ENCODE assay signal across 8 cellular contexts in the genomic region with DNA sequence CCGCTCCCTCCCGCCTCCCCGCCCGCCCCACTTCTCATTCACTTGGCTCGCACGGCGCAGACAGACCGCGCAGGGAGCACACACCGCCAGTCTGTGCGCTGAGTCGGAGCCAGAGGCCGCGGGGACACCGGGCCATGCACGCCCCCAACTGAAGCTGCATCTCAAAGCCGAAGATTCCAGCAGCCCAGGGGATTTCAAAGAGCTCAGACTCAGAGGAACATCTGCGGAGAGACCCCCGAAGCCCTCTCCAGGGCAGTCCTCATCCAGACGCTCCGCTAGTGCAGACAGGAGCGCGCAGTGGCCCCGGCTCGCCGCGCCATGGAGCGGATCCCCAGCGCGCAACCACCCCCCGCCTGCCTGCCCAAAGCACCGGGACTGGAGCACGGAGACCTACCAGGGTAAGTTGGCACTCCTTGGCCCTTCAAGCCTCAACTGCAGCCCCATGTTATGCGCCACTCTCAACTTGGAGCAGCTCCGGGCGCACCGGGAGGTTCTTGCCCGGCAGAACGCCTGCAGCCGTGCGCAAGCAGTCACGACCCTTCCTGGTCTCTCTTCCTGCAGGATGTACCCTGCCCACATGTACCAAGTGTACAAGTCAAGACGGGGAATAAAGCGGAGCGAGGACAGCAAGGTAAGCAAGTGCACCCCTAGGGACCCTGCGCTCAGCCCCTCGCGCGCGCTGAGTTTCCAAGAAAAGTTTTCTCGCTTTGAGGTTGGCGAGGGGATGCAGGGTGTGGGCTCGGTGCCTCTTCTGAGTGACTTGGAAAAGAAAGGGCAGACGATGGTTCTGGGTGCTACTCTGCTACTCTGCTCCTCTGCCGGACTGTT. TPM values are rescaled to one million over a fixed set of nuclear protein-coding genes. Genes with fewer than 3 reads are reported as not detected.
DNase-seq lines count a peak whose midpoint lies in the region; ATAC-seq and TF ChIP-seq lines count a peak whose summit lies in the region.

Gene BHLHE40 (plus strand): TSS at position 37 of the 828 bp plus-strand sequence. CDS start 282 bp downstream, at position 319.

- intact Hi-C loops in activated T-helper 2 cell treated with anti-CD3 and anti-CD28 coated beads, Interferon-gamma antibody, Interleukin-2, Interleukin-4, amounts not matched to agents 10 μg/mL and 5 μg/mL and 100 μg/mL, durations not matched to agents 14 hours and 24 hours and 36 hours (cut with micrococcal nuclease): loop anchor here (1.0 to 5.0 kb wide), 5 partner anchors 27 to 629 kb away; partner anchors contain the start of gene ARL8B
- intact Hi-C loops in Right ventricle myocardium superior (cut with DNase I): loop anchor here (5.0 kb wide), 2 partner anchors 38 to 257 kb away; no protein-coding TSS in a partner anchor

- H3K9ac ChIP-seq in BLaER1 treated with 17β-estradiol and CSF1 and Interleukin-3, amounts not matched to agents 10 nM and 100 nM: peak within 1 kb of the TSS; percentile 92 to 99 (median 95)
- peak within 1 kb of the TSS; percentile 71 for H3K9ac ChIP-seq in HUES64 (ENCODE audit: low read depth, low read length)

- H3K9me3 ChIP-seq in BLaER1 treated with 17β-estradiol and CSF1 and Interleukin-3, amounts not matched to agents 10 nM and 100 nM (replicated peaks in 1 of 11): no peaks in the 10 kb centered on the region
- no peaks in the 10 kb centered on the region for H3K9me3 ChIP-seq in HUES64 (ENCODE audit: insufficient read depth, low read depth, low read length)

- DNase-seq in activated T-helper 2 cell treated with anti-CD3 and anti-CD28 coated beads, Interferon-gamma antibody, Interleukin-2, Interleukin-4, amounts not matched to agents 10 μg/mL and 5 μg/mL and 100 μg/mL, durations not matched to agents 14 hours and 24 hours and 36 hours (ENCODE audit: low spot score): no peak
- DNase-seq in Right ventricle myocardium superior (no peak), pons (ENCODE audit: low spot score) (peak; percentile 37), COLO829 (ENCODE audit: low spot score) (no peak), GM13977 (ENCODE audit: low spot score) (no peak)

- H3K27me3 ChIP-seq in BLaER1 treated with 17β-estradiol and CSF1 and Interleukin-3, amounts not matched to agents 10 nM and 100 nM: peaks cover 0 to 26% (median 0%) of the 10 kb centered on the region in 11 experiments; a peak in 6 of 22 replicates
- H3K27me3 ChIP-seq in HUES64 (ENCODE audit: insufficient read depth, low read length): peaks cover 31% of the 10 kb centered on the region

- H4K20me1 ChIP-seq in BLaER1 treated with 17β-estradiol and CSF1 and Interleukin-3, amounts not matched to agents 10 nM and 100 nM: peaks cover 37 to 45% (median 42%) of the 10 kb centered on the region in 11 experiments

- in situ Hi-C loops in GM13977 (cut with MboI; ENCODE audit: low pct_unique_long_range_greater_than_20kb, low sequenced_read_pairs, unreplicated experiment): loop anchor here (10.0 kb wide), 1 partner anchor 265 kb away; no protein-coding TSS in a partner anchor

- H3K36me3 Mint-ChIP-seq in activated T-helper 2 cell treated with anti-CD3 and anti-CD28 coated beads, Interferon-gamma antibody, Interleukin-2, Interleukin-4, amounts not matched to agents 10 μg/mL and 5 μg/mL and 100 μg/mL, durations not matched to agents 14 hours and 24 hours and 36 hours (ENCODE audit: low read depth): peaks cover 60% of the 10 kb centered on the region

- H3K27ac Mint-ChIP-seq in activated T-helper 2 cell treated with anti-CD3 and anti-CD28 coated beads, Interferon-gamma antibody, Interleukin-2, Interleukin-4, amounts not matched to agents 10 μg/mL and 5 μg/mL and 100 μg/mL, durations not matched to agents 14 hours and 24 hours and 36 hours: peak within 1 kb of the TSS; percentile 99

- peak within 1 kb of the TSS; percentile 94 to 99 (median 97) for H3K4me2 ChIP-seq in BLaER1 treated with 17β-estradiol and CSF1 and Interleukin-3, amounts not matched to agents 10 nM and 100 nM

- ATAC-seq in GM19324 (IDR thresholded peaks at IDR 0.05; ENCODE audit: low FRiP score, unreplicated experiment) (peak; percentile 2), Right ventricle myocardium superior (ENCODE audit: poor library complexity) (peak; percentile 48)

- peak within 1 kb of the TSS; percentile 76 to 98 (median 90) for H3K4me3 ChIP-seq in BLaER1 treated with 17β-estradiol and CSF1 and Interleukin-3, amounts not matched to agents 10 nM and 100 nM
- H3K4me3 ChIP-seq in HUES64 (ENCODE audit: low read length): peak within 1 kb of the TSS; percentile 81

- peak within 1 kb of the TSS; percentile 96 to 100 (median 98) for H3K27ac ChIP-seq in BLaER1 treated with 17β-estradiol and CSF1 and Interleukin-3, amounts not matched to agents 10 nM and 100 nM
- peak within 1 kb of the TSS; percentile 61 for H3K27ac ChIP-seq in HUES64 (ENCODE audit: low read depth, low read length)

- WGBS in HUES64: under 1% methylated on average over 53 of the region's 55 CpGs

- H3K4me1 ChIP-seq in BLaER1 treated with 17β-estradiol and CSF1 and Interleukin-3, amounts not matched to agents 10 nM and 100 nM: peaks cover 52 to 83% (median 72%) of the 10 kb centered on the region in 10 experiments
- peaks cover 38% of the 10 kb centered on the region for H3K4me1 ChIP-seq in HUES64 (ENCODE audit: insufficient read depth, low read length)

- TF ChIP-seq CTCF in GM13977 (IDR thresholded peaks at IDR 0.05; ENCODE audit: extremely low read depth, insufficient read depth, missing control alignments): no peak

- peaks cover 5 to 43% (median 24%) of the 10 kb centered on the region in 11 experiments; a peak in 20 of 22 replicates for H3K36me3 ChIP-seq in BLaER1 treated with 17β-estradiol and CSF1 and Interleukin-3, amounts not matched to agents 10 nM and 100 nM
- H3K36me3 ChIP-seq in HUES64 (ENCODE audit: insufficient read depth, low read length): peaks cover 31% of the 10 kb centered on the region

- no peaks in the 10 kb centered on the region for H3K27me3 Mint-ChIP-seq in activated T-helper 2 cell treated with anti-CD3 and anti-CD28 coated beads, Interferon-gamma antibody, Interleukin-2, Interleukin-4, amounts not matched to agents 10 μg/mL and 5 μg/mL and 100 μg/mL, durations not matched to agents 14 hours and 24 hours and 36 hours (ENCODE audit: low read depth)

- no peaks in the 10 kb centered on the region for H3K9me3 Mint-ChIP-seq in activated T-helper 2 cell treated with anti-CD3 and anti-CD28 coated beads, Interferon-gamma antibody, Interleukin-2, Interleukin-4, amounts not matched to agents 10 μg/mL and 5 μg/mL and 100 μg/mL, durations not matched to agents 14 hours and 24 hours and 36 hours

- peaks cover 31% of the 10 kb centered on the region for H3K4me1 Mint-ChIP-seq in activated T-helper 2 cell treated with anti-CD3 and anti-CD28 coated beads, Interferon-gamma antibody, Interleukin-2, Interleukin-4, amounts not matched to agents 10 μg/mL and 5 μg/mL and 100 μg/mL, durations not matched to agents 14 hours and 24 hours and 36 hours (ENCODE audit: low read depth)

- peak within 1 kb of the TSS; percentile 99 for H3K4me3 Mint-ChIP-seq in activated T-helper 2 cell treated with anti-CD3 and anti-CD28 coated beads, Interferon-gamma antibody, Interleukin-2, Interleukin-4, amounts not matched to agents 10 μg/mL and 5 μg/mL and 100 μg/mL, durations not matched to agents 14 hours and 24 hours and 36 hours (ENCODE audit: low read depth)

RNA-seq across cellular contexts. Expression of gene BHLHE40, which starts in this region (rescaled TPM):
- 2.3 TPM for polyA plus RNA-seq in HUES64 (2013, experiment 1 of 2)
- 2.5 TPM for polyA plus RNA-seq in HUES64 (2013, experiment 2 of 2)
- total RNA-seq in activated T-helper 2 cell treated with anti-CD3 and anti-CD28 coated beads, Interferon-gamma antibody, Interleukin-2, Interleukin-4, amounts not matched to agents 10 μg/mL and 5 μg/mL and 100 μg/mL, durations not matched to agents 14 hours and 24 hours and 36 hours: 421 and 425 TPM in 2 replicates
- total RNA-seq in Right ventricle myocardium superior: 22.8 TPM

Comparison
In these comparisons a context has a peak if more than half of its experiments do, and no peak if none do; other contexts are left out.
1. RNA of gene BHLHE40 (total RNA-seq): 421 to 425 TPM in activated T-helper 2 cell treated with anti-CD3 and anti-CD28 coated beads, Interferon-gamma antibody, Interleukin-2, Interleukin-4, amounts not matched to agents 10 μg/mL and 5 μg/mL and 100 μg/mL, durations not matched to agents 14 hours and 24 hours and 36 hours; 22.8 TPM in Right ventricle myocardium superior (single experiment); every median in the first group is over 10 times any median in the second.